In genomic region chr13:71240906-71241305, GRCh38 we compare ENCODE assay signal across 8 cellular contexts.
DNase-seq lines count a peak whose midpoint lies in the region; ATAC-seq and TF ChIP-seq lines count a peak whose summit lies in the region.

No MANE protein-coding gene starts in this region.

- H3K9me3 Mint-ChIP-seq in WTC11, result no peaks in the 10 kb centered on the region

- no peak overlapping the region for H3K4me3 Mint-ChIP-seq in WTC11

- POLR2A ChIA-PET in WTC11 (lab: Charles Lee), result no interaction called here

- H3K27me3 Mint-ChIP-seq in WTC11 (ENCODE audit: low read depth), result no peaks in the 10 kb centered on the region

- H3K27ac Mint-ChIP-seq in WTC11, result no peak overlapping the region

- 55% methylated on average over 1 of the region's 1 CpG for WGBS in liver

- DNase-seq in DMS153 treated with DMSO at 0.1 percent for 48 hours (lab: John Stamatoyannopoulos, UW; ENCODE audit: unreplicated experiment) (peak; percentile 29), WTC11 (ENCODE audit: low spot score) (no peak), omental fat pad (ENCODE audit: low spot score) (no peak)
- DNase-seq in stimulated activated CD8-positive, alpha-beta memory T cell treated with anti-CD3 and anti-CD28 coated beads, Interleukin-4, amount 100 ng/mL, for 48 hours, result no peak
- no peak for DNase-seq in stimulated activated naive CD4-positive, alpha-beta T cell (lab: John Stamatoyannopoulos, UW)

- CTCF ChIA-PET in WTC11 (lab: Charles Lee), result interaction anchor here (0.9 kb wide), 1 partner anchor 62 kb away, joined by 3 read pairs; no protein-coding TSS in a partner anchor

- peaks cover 4% of the 10 kb centered on the region; the same call in 1 of the 2 replicates for H3K4me1 Mint-ChIP-seq in WTC11

- TF ChIP-seq CTCF in WTC11 (IDR thresholded peaks at IDR 0.05), result no peak
- peak; percentile 27 for TF ChIP-seq CTCF in liver (IDR thresholded peaks at IDR 0.05; ENCODE audit: low read depth, low read length, missing input control)
- TF ChIP-seq CTCF in omental fat pad (IDR thresholded peaks at IDR 0.05), result no peak

- no peak overlapping the region for H3K27ac ChIP-seq in liver (ENCODE audit: low read depth in 1 of 2, low read length in 2 of 2)

- ATAC-seq in HG02981 (IDR thresholded peaks at IDR 0.05; ENCODE audit: unreplicated experiment), result peak; percentile 68
- peak; percentile 83 for ATAC-seq in WTC11
- ATAC-seq in omental fat pad (ENCODE audit: low FRiP score), result no peak
- ATAC-seq in GM18907 (IDR thresholded peaks at IDR 0.05; ENCODE audit: unreplicated experiment), result no peak

- no peaks in the 10 kb centered on the region for H3K36me3 ChIP-seq in liver (ENCODE audit: control insufficient read depth in 4 of 4, insufficient read depth in 3 of 4, low read depth in 1 of 4, low read length in 3 of 4)

- no peaks in the 10 kb centered on the region for H3K36me3 Mint-ChIP-seq in WTC11

- no peaks in the 10 kb centered on the region for H3K4me1 ChIP-seq in liver (ENCODE audit: control insufficient read depth in 4 of 4, insufficient read depth in 4 of 4, low read length in 3 of 4)

- peaks cover 0 to 4% (median 1%) of the 10 kb centered on the region in 4 donors for H3K27me3 ChIP-seq in liver (ENCODE audit: control insufficient read depth in 4 of 4, insufficient read depth in 4 of 4, low read length in 3 of 4)

- H3K4me3 ChIP-seq in liver (ENCODE audit: low read depth in 1 of 3, low read length in 3 of 3), result no peak overlapping the region

- H3K9me3 ChIP-seq in liver (ENCODE audit: control insufficient read depth in 4 of 4, low read length in 3 of 4), result no peaks in the 10 kb centered on the region

- TF ChIP-seq RAD21 in liver (IDR thresholded peaks at IDR 0.05), result peak; percentile 70 to 73

- H3K9ac ChIP-seq in liver (ENCODE audit: low read depth in 1 of 2, low read length in 2 of 2), result no peak overlapping the region

TF ChIP-seq in WTC11, 78 proteins besides CTCF, POLR2A, EP300 and RAD21:
- no peak for TF ChIP-seq PRRX2 (CRISPR knock-in tag; IDR thresholded peaks at IDR 0.05)
- no peak for TF ChIP-seq ZNF396 (CRISPR knock-in tag; IDR thresholded peaks at IDR 0.05; ENCODE audit: borderline replicate concordance)
- no peak for TF ChIP-seq ZNF281 (CRISPR knock-in tag; IDR thresholded peaks at IDR 0.05)
- no peak for TF ChIP-seq NFATC4 (CRISPR knock-in tag; IDR thresholded peaks at IDR 0.05)
- no peak for TF ChIP-seq KAT7 (CRISPR knock-in tag; IDR thresholded peaks at IDR 0.05; ENCODE audit: borderline replicate concordance)
- TF ChIP-seq ZBTB21 (CRISPR knock-in tag; IDR thresholded peaks at IDR 0.05; ENCODE audit: borderline replicate concordance), result no peak
- TF ChIP-seq CDX4 (CRISPR knock-in tag; IDR thresholded peaks at IDR 0.05; ENCODE audit: borderline replicate concordance), result no peak
- no peak for TF ChIP-seq ESRRA (CRISPR knock-in tag; IDR thresholded peaks at IDR 0.05; ENCODE audit: borderline replicate concordance)

TF ChIP-seq in liver, 16 proteins besides CTCF, POLR2A, EP300 and RAD21:
- TF ChIP-seq FOXA2 (IDR thresholded peaks at IDR 0.05) (no peak), SP1 (IDR thresholded peaks at IDR 0.05) (no peak), ZBTB33 (IDR thresholded peaks at IDR 0.05) (no peak), GABPA (IDR thresholded peaks at IDR 0.05 in 1 of 2, conservative IDR thresholded peaks at IDR 0.05 in 1 of 2) (no peak), HNF4G (IDR thresholded peaks at IDR 0.05) (no peak), YY1 (IDR thresholded peaks at IDR 0.05) (no peak), TAF1 (conservative IDR thresholded peaks at IDR 0.05) (no peak), RXRA (IDR thresholded peaks at IDR 0.05) (no peak)
- TF ChIP-seq, protein P1, sequence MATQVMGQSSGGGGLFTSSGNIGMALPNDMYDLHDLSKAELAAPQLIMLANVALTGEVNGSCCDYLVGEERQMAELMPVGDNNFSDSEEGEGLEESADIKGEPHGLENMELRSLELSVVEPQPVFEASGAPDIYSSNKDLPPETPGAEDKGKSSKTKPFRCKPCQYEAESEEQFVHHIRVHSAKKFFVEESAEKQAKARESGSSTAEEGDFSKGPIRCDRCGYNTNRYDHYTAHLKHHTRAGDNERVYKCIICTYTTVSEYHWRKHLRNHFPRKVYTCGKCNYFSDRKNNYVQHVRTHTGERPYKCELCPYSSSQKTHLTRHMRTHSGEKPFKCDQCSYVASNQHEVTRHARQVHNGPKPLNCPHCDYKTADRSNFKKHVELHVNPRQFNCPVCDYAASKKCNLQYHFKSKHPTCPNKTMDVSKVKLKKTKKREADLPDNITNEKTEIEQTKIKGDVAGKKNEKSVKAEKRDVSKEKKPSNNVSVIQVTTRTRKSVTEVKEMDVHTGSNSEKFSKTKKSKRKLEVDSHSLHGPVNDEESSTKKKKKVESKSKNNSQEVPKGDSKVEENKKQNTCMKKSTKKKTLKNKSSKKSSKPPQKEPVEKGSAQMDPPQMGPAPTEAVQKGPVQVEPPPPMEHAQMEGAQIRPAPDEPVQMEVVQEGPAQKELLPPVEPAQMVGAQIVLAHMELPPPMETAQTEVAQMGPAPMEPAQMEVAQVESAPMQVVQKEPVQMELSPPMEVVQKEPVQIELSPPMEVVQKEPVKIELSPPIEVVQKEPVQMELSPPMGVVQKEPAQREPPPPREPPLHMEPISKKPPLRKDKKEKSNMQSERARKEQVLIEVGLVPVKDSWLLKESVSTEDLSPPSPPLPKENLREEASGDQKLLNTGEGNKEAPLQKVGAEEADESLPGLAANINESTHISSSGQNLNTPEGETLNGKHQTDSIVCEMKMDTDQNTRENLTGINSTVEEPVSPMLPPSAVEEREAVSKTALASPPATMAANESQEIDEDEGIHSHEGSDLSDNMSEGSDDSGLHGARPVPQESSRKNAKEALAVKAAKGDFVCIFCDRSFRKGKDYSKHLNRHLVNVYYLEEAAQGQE (IDR thresholded peaks at IDR 0.05), result no peak
- TF ChIP-seq, protein P2, sequence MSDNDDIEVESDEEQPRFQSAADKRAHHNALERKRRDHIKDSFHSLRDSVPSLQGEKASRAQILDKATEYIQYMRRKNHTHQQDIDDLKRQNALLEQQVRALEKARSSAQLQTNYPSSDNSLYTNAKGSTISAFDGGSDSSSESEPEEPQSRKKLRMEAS (IDR thresholded peaks at IDR 0.05), result no peak

Comparison
In these comparisons a context has a peak if more than half of its experiments do, and no peak if none do; other contexts are left out.
1. ATAC-seq: peak in HG02981 (single experiment) and WTC11 (single experiment); none in omental fat pad (single experiment) and GM18907 (single experiment).